In genomic region chr18:58400337-58400885, GRCh38 we compare ENCODE assay signal across 1 cellular context.
TF ChIP-seq lines count a peak whose summit lies in the region.

No MANE protein-coding gene starts in this region.

TF ChIP-seq in HepG2, 621 proteins besides CTCF, POLR2A, EP300 and RAD21 (continued from another document and continues in another):
- TF ChIP-seq LBX2 (CRISPR knock-in tag; IDR thresholded peaks at IDR 0.05; ENCODE audit: borderline replicate concordance) (no peak), ZFP62 (CRISPR knock-in tag; IDR thresholded peaks at IDR 0.05) (no peak), CERS6 (CRISPR knock-in tag; IDR thresholded peaks at IDR 0.05) (no peak), ZNF577 (CRISPR knock-in tag; IDR thresholded peaks at IDR 0.05; ENCODE audit: borderline replicate concordance, low read depth) (no peak), BRD4 (CRISPR knock-in tag; IDR thresholded peaks at IDR 0.05) (no peak), RAD51 (IDR thresholded peaks at IDR 0.05; ENCODE audit: borderline replicate concordance) (no peak), SALL1 (CRISPR knock-in tag; IDR thresholded peaks at IDR 0.05) (no peak), CEBPB (IDR thresholded peaks at IDR 0.05; ENCODE audit: borderline replicate concordance, low read depth, low read length) (no peak), RXRB (CRISPR knock-in tag; IDR thresholded peaks at IDR 0.05; ENCODE audit: borderline replicate concordance) (no peak), GMEB2 (CRISPR knock-in tag; IDR thresholded peaks at IDR 0.05; ENCODE audit: low read depth) (no peak), SMARCE1 (IDR thresholded peaks at IDR 0.05; ENCODE audit: borderline replicate concordance) (no peak), ZNF687 (CRISPR knock-in tag; IDR thresholded peaks at IDR 0.05) (no peak), ZSCAN20 (CRISPR knock-in tag; IDR thresholded peaks at IDR 0.05; ENCODE audit: borderline replicate concordance) (no peak), KAT8 (CRISPR knock-in tag; IDR thresholded peaks at IDR 0.05) (no peak), DBP (CRISPR knock-in tag; IDR thresholded peaks at IDR 0.05; ENCODE audit: not compliant biosample characterization) (no peak), ZNF431 (CRISPR knock-in tag; IDR thresholded peaks at IDR 0.05; ENCODE audit: borderline replicate concordance, low read depth) (no peak), TFE3 (CRISPR knock-in tag; IDR thresholded peaks at IDR 0.05) (no peak), ZNF10 (CRISPR knock-in tag; IDR thresholded peaks at IDR 0.05; ENCODE audit: borderline replicate concordance, low read depth) (no peak), CHCHD3 (CRISPR knock-in tag; IDR thresholded peaks at IDR 0.05) (no peak), ATF4 (CRISPR knock-in tag; IDR thresholded peaks at IDR 0.05) (no peak), SSRP1 (CRISPR knock-in tag; IDR thresholded peaks at IDR 0.05) (peak; percentile 90), ZBTB20 (CRISPR knock-in tag; IDR thresholded peaks at IDR 0.05; ENCODE audit: borderline replicate concordance, low read depth) (no peak), U2AF1 (optimal IDR thresholded peaks at IDR 0.05; ENCODE audit: low read depth, low read length) (no peak), TARDBP (CRISPR knock-in tag; IDR thresholded peaks at IDR 0.05) (peak; percentile 23; the same call in 1 of the 2 replicates), HMGXB3 (CRISPR knock-in tag; IDR thresholded peaks at IDR 0.05; ENCODE audit: borderline replicate concordance) (no peak), POLR2G (IDR thresholded peaks at IDR 0.05; ENCODE audit: low read depth, low read length) (peak; percentile 70), ZMYM3 (CRISPR knock-in tag; IDR thresholded peaks at IDR 0.05) (no peak), TBX2 (CRISPR knock-in tag; IDR thresholded peaks at IDR 0.05; ENCODE audit: borderline replicate concordance) (no peak), NFKBIZ (CRISPR knock-in tag; IDR thresholded peaks at IDR 0.05) (no peak), GPN1 (CRISPR knock-in tag; IDR thresholded peaks at IDR 0.05; ENCODE audit: borderline replicate concordance) (no peak), WIZ (CRISPR knock-in tag; IDR thresholded peaks at IDR 0.05) (no peak), ATF7 (IDR thresholded peaks at IDR 0.05) (no peak), ATF7 (CRISPR knock-in tag; IDR thresholded peaks at IDR 0.05) (no peak), PCBP2 (optimal IDR thresholded peaks at IDR 0.05; ENCODE audit: low read depth, low read length, poor library complexity, severe bottlenecking) (no peak), ZNF7 (CRISPR knock-in tag; IDR thresholded peaks at IDR 0.05) (no peak), ZNF280D (CRISPR knock-in tag; IDR thresholded peaks at IDR 0.05) (0 out of 2 replicates have a peak, but pooled peaks have one; percentile 19), CBX2 (IDR thresholded peaks at IDR 0.05; ENCODE audit: low read depth, low read length) (no peak), CBX2 (CRISPR knock-in tag; IDR thresholded peaks at IDR 0.05; ENCODE audit: low read depth) (no peak), MED1 (CRISPR knock-in tag; IDR thresholded peaks at IDR 0.05) (no peak), RARA (CRISPR knock-in tag; IDR thresholded peaks at IDR 0.05) (0 out of 2 replicates have a peak, but pooled peaks have one; percentile 9), NFKB2 (CRISPR knock-in tag; IDR thresholded peaks at IDR 0.05; ENCODE audit: borderline replicate concordance) (no peak), ARHGAP35 (CRISPR knock-in tag; IDR thresholded peaks at IDR 0.05; ENCODE audit: borderline replicate concordance) (no peak), ZBTB43 (CRISPR knock-in tag; conservative IDR thresholded peaks at IDR 0.05) (no peak)
